8 cellular contexts compared by ENCODE assay signal in genomic region chr11:96389604-96390402, GRCh38. TPM values are rescaled to one million over a fixed set of nuclear protein-coding genes. Genes with fewer than 3 reads are reported as not detected.
DNase-seq lines count a peak whose midpoint lies in the region; ATAC-seq and TF ChIP-seq lines count a peak whose summit lies in the region.

Gene CCDC82, minus strand, starts transcription at chr11:96389912. Its CDS starts 5,165 bp downstream, at chr11:96384747.
Gene JRKL, plus strand, starts transcription at chr11:96390013. Its CDS starts 637 bp downstream, at chr11:96390650.

- H3K9me3 Mint-ChIP-seq in CD4-positive, alpha-beta T cell = no peaks in the 10 kb centered on the region
- no peaks in the 10 kb centered on the region for H3K9me3 Mint-ChIP-seq in activated CD4-positive, alpha-beta memory T cell treated with anti-CD3 and anti-CD28 coated beads, Interleukin-2, amount 10 ng/mL, durations not matched to agents 7 days and 5 days

- no peak for TF ChIP-seq CTCF in CD4-positive, alpha-beta T cell (IDR thresholded peaks at IDR 0.05)
- TF ChIP-seq CTCF in lung (IDR thresholded peaks at IDR 0.05; ENCODE audit: control extremely low read depth, extremely low read depth) = no peak

- WGBS in lung, 2 donors = 0 to 1% methylated on average over 50 to 61 of the region's 61 CpGs

- peak within 1 kb of the TSS; percentile 88 for H3K27ac Mint-ChIP-seq in CD4-positive, alpha-beta T cell
- H3K27ac Mint-ChIP-seq in activated CD4-positive, alpha-beta memory T cell treated with anti-CD3 and anti-CD28 coated beads, Interleukin-2, amount 10 ng/mL, durations not matched to agents 7 days and 5 days = peak within 1 kb of the TSS; percentile 81

- peak; percentile 96 for ATAC-seq in CD4-positive, alpha-beta T cell (ENCODE audit: poor library complexity)
- ATAC-seq in GM19452 (IDR thresholded peaks at IDR 0.05; ENCODE audit: unreplicated experiment) = peak; percentile 90
- ATAC-seq in HG03575 (IDR thresholded peaks at IDR 0.05; ENCODE audit: extremely low read depth, insufficient number of reproducible peaks, low FRiP score, unreplicated experiment) = peak; percentile 65
- ATAC-seq in lung (ENCODE audit: insufficient read depth, low FRiP score) = peak; percentile 98

- H3K4me3 ChIP-seq in lung = peak within 1 kb of the TSS; percentile 73

- peaks cover 19% of the 10 kb centered on the region for H3K36me3 Mint-ChIP-seq in CD4-positive, alpha-beta T cell (ENCODE audit: low read depth)
- H3K36me3 Mint-ChIP-seq in activated CD4-positive, alpha-beta memory T cell treated with anti-CD3 and anti-CD28 coated beads, Interleukin-2, amount 10 ng/mL, durations not matched to agents 7 days and 5 days (ENCODE audit: low read depth) = peaks cover 43% of the 10 kb centered on the region

- H3K4me1 Mint-ChIP-seq in CD4-positive, alpha-beta T cell (ENCODE audit: low read depth) = peaks cover 51% of the 10 kb centered on the region
- H3K4me1 Mint-ChIP-seq in activated CD4-positive, alpha-beta memory T cell treated with anti-CD3 and anti-CD28 coated beads, Interleukin-2, amount 10 ng/mL, durations not matched to agents 7 days and 5 days = peaks cover 55% of the 10 kb centered on the region

- CTCF ChIA-PET in CD4-positive, alpha-beta T cell (lab: Charles Lee) = interaction anchor here (1.2 to 3.5 kb wide), 3 partner anchors 47 to 1323 kb away, joined by 3 to 28 read pairs (median 3); partner anchors contain the start of genes MAML2 and SRSF8
- CTCF ChIA-PET in activated CD4-positive, alpha-beta memory T cell treated with anti-CD3 and anti-CD28 coated beads, Interleukin-2, amount 10 ng/mL, durations not matched to agents 7 days and 5 days (lab: Charles Lee) = interaction anchor here (0.6 to 4.6 kb wide), 12 partner anchors 49 to 599 kb away, joined by 3 to 83 read pairs (median 5); partner anchors contain the start of genes CEP57, FAM76B and MAML2

- no peaks in the 10 kb centered on the region for H3K9me3 ChIP-seq in CD4-positive, alpha-beta T cell (ENCODE audit: control insufficient read depth, low read length)
- no peaks in the 10 kb centered on the region for H3K9me3 ChIP-seq in lung (ENCODE audit: control insufficient read depth in 2 of 2, insufficient read depth in 1 of 2, low read length in 1 of 2)

- no peaks in the 10 kb centered on the region for H3K27me3 Mint-ChIP-seq in CD4-positive, alpha-beta T cell
- no peaks in the 10 kb centered on the region for H3K27me3 Mint-ChIP-seq in activated CD4-positive, alpha-beta memory T cell treated with anti-CD3 and anti-CD28 coated beads, Interleukin-2, amount 10 ng/mL, durations not matched to agents 7 days and 5 days

- H3K4me1 ChIP-seq in lung (ENCODE audit: control insufficient read depth in 2 of 2, insufficient read depth in 2 of 2, low read length in 2 of 2) = peaks cover 0 to 14% of the 10 kb centered on the region in 2 donors

- peak within 1 kb of the TSS; percentile 84 for H3K27ac ChIP-seq in CD4-positive, alpha-beta T cell (ENCODE audit: low read depth, low read length)
- H3K27ac ChIP-seq in lung (ENCODE audit: low read depth in 1 of 2, low read length in 1 of 2) = peak within 1 kb of the TSS; percentile 85 to 94

- peak; percentile 96 to 99 (median 98) for DNase-seq in CD4-positive, alpha-beta T cell
- DNase-seq in NCI-H82 (lab: John Stamatoyannopoulos, UW) (peak; percentile 96), ecto neural progenitor cell (ENCODE audit: low spot score) (peak; percentile 99), lung (ENCODE audit: low spot score) (peak; percentile 98)
- peak; percentile 98 for DNase-seq in activated CD4-positive, alpha-beta memory T cell treated with anti-CD3 and anti-CD28 coated beads, Interleukin-2, amount 10 ng/mL, durations not matched to agents 7 days and 5 days
- DNase-seq in stimulated activated CD4-positive, alpha-beta T cell treated with anti-CD3 and anti-CD28 coated beads, TNF-alpha, amount 100 ng/mL, for 24 hours (ENCODE audit: low read depth in 3 of 3) = peak; percentile 96 to 98 (median 98)

- intact Hi-C loops in CD4-positive, alpha-beta T cell (cut with DNase I, micrococcal nuclease) = loop anchor here (1.0 to 10.0 kb wide), 10 partner anchors 48 to 1413 kb away; partner anchors contain the start of genes MAML2 (in 2 of the 2), CEP57 (in 1 of the 2), ENDOD1 (in 1 of the 2) and SESN3 (in 1 of the 2)

- POLR2A ChIA-PET in CD4-positive, alpha-beta T cell (lab: Charles Lee) = interaction anchor here (0.6 to 2.9 kb wide), 29 partner anchors 10 to 1417 kb away, joined by 3 to 45 read pairs (median 4); partner anchors contain the start of genes CEP57, CWC15, ENDOD1 and FAM76B
- POLR2A ChIA-PET in activated CD4-positive, alpha-beta memory T cell treated with anti-CD3 and anti-CD28 coated beads, Interleukin-2, amount 10 ng/mL, durations not matched to agents 7 days and 5 days (lab: Charles Lee) = interaction anchor here (0.7 to 3.5 kb wide), 35 partner anchors 10 to 1421 kb away, joined by 3 to 110 read pairs (median 5); partner anchors contain the start of genes CEP57, CWC15, ENDOD1 and FAM76B

- no peaks in the 10 kb centered on the region for H3K36me3 ChIP-seq in lung (ENCODE audit: control insufficient read depth in 2 of 2, insufficient read depth in 2 of 2, low read length in 2 of 2)

- no peaks in the 10 kb centered on the region for H3K27me3 ChIP-seq in CD4-positive, alpha-beta T cell (ENCODE audit: control insufficient read depth, insufficient read depth, low read length)
- H3K27me3 ChIP-seq in lung (ENCODE audit: control insufficient read depth, insufficient read depth) = no peaks in the 10 kb centered on the region

- peak within 1 kb of the TSS; percentile 91 for H3K4me3 Mint-ChIP-seq in CD4-positive, alpha-beta T cell
- H3K4me3 Mint-ChIP-seq in activated CD4-positive, alpha-beta memory T cell treated with anti-CD3 and anti-CD28 coated beads, Interleukin-2, amount 10 ng/mL, durations not matched to agents 7 days and 5 days = peak within 1 kb of the TSS; percentile 85

RNA-seq across cellular contexts. Expression of gene CCDC82, which starts in this region (rescaled TPM):
- total RNA-seq in CD4-positive, alpha-beta T cell = 10 to 100 TPM; 23.7 to 24.4 TPM
- 10 to 100 TPM; 31.5 to 32.9 TPM for total RNA-seq in activated CD4-positive, alpha-beta memory T cell treated with anti-CD3 and anti-CD28 coated beads, Interleukin-2, amount 10 ng/mL, durations not matched to agents 7 days and 5 days
- total RNA-seq in lung = 10 to 100 TPM; 23.7 to 46.9 TPM
- 10 to 100 TPM; 16.4 to 34.8 TPM for polyA plus RNA-seq in lung

RNA-seq across cellular contexts. Expression of gene JRKL, which starts in this region (rescaled TPM):
- 1 to 10 TPM; 3.0 to 3.5 TPM for total RNA-seq in CD4-positive, alpha-beta T cell
- total RNA-seq in activated CD4-positive, alpha-beta memory T cell treated with anti-CD3 and anti-CD28 coated beads, Interleukin-2, amount 10 ng/mL, durations not matched to agents 7 days and 5 days = 10 to 100 TPM; 11.9 to 12.0 TPM
- 10 to 100 TPM in 1 of 2 donors, 1 to 10 TPM in 1; 9.4 to 20.2 TPM for total RNA-seq in lung
- 1 to 10 TPM; 5.1 to 6.5 TPM for polyA plus RNA-seq in lung

Comparison
In these comparisons a context has a peak if more than half of its experiments do, and no peak if none do; other contexts are left out.
1. Peak in every context shown above with its lines: DNase-seq, ATAC-seq, H3K4me3 ChIP-seq and H3K27ac ChIP-seq.